In genomic region chr1:116426401-116426800, GRCh38 we compare ENCODE assay signal across 1 cellular context.
TF ChIP-seq lines count a peak whose summit lies in the region.

No MANE protein-coding gene starts in this region.

TF ChIP-seq in H1, 55 proteins besides CTCF, POLR2A, EP300 and RAD21:
- TF ChIP-seq YY1 (IDR thresholded peaks at IDR 0.05; ENCODE audit: low read depth, low read length) (no peak), KDM5A (IDR thresholded peaks at IDR 0.05; ENCODE audit: low read length) (no peak)
